13 cellular contexts compared by ENCODE assay signal in genomic region chr7:121480566-121481335, GRCh38.
DNase-seq lines count a peak whose midpoint lies in the region; ATAC-seq, FAIRE-seq and TF ChIP-seq lines count a peak whose summit lies in the region.
"Had no signal": no experiment of that assay in that cellular context is flagged by ENCODE, and none has a peak within 500 bp of the region (broad histone marks: within the 10 kb centered on the region; RNA-seq: fewer than 3 reads in every experiment).

No MANE protein-coding gene starts in this region.

- TF ChIP-seq POLR2A in HCT116 (IDR thresholded peaks at IDR 0.05; ENCODE audit: borderline replicate concordance, extremely low read depth, insufficient read depth, insufficient read length): no peak
- TF ChIP-seq POLR2A in HepG2 (IDR thresholded peaks at IDR 0.05; ENCODE audit: insufficient read depth in 1 of 2, low read depth in 2 of 2, low read length in 2 of 2): no peak

- peaks cover 12% of the 10 kb centered on the region for H3K4me1 Mint-ChIP-seq in endothelial cell (ENCODE audit: unreplicated experiment)

- TF ChIP-seq EP300 in HepG2 (IDR thresholded peaks at IDR 0.05; ENCODE audit: low read depth in 2 of 2, low read length in 2 of 2): no peak
- no peak for TF ChIP-seq EP300 in HepG2 (CRISPR knock-in tag; IDR thresholded peaks at IDR 0.05; ENCODE audit: borderline replicate concordance)

- 44 to 55% (median 50%) methylated on average over 6 of the region's 6 CpGs for WGBS in psoas muscle, 3 donors
- 18% methylated on average over 6 of the region's 6 CpGs for WGBS in HepG2 (ENCODE audit: low lambda C conversion rate)

- TF ChIP-seq RAD21 in HCT116 (IDR thresholded peaks at IDR 0.05; ENCODE audit: low read depth) (no peak), HepG2 (CRISPR knock-in tag; IDR thresholded peaks at IDR 0.05) (no peak)

- H3K4me2 ChIP-seq in HCT116 (ENCODE audit: low read length) (no peak overlapping the region), HepG2 (ENCODE audit: low read depth, low read length) (no peak overlapping the region)

- H3K9me3 Mint-ChIP-seq in endothelial cell (ENCODE audit: unreplicated experiment): no peaks in the 10 kb centered on the region
- H3K9me3 Mint-ChIP-seq: activated naive CD4-positive, alpha-beta T cell treated with anti-CD3 and anti-CD28 coated beads for 36 hours had no signal

- in situ Hi-C loops in HepG2 (cut with HindIII; ENCODE audit: extremely low pct_ligation_motif_present, low pct_unique_long_range_greater_than_20kb): no loop called here

- H3K36me3 ChIP-seq in HCT116 (ENCODE audit: control insufficient read depth in 1 of 2, insufficient read depth in 2 of 2, low read length in 2 of 2) (no peaks in the 10 kb centered on the region), SJCRH30 (no peaks in the 10 kb centered on the region), neuron (ENCODE audit: insufficient read depth, low read length) (no peaks in the 10 kb centered on the region), psoas muscle (ENCODE audit: insufficient read depth in 1 of 2, low read depth in 1 of 2) (no peaks in the 10 kb centered on the region), HepG2 (replicated peaks in 1 of 2; ENCODE audit: control insufficient read depth in 1 of 2, insufficient read depth in 2 of 2, low read length in 2 of 2) (no peaks in the 10 kb centered on the region)

- FAIRE-seq in HepG2 (lab: Jason Lieb, UNC): no peak

- no peaks in the 10 kb centered on the region for H3K27me3 ChIP-seq in HCT116 (ENCODE audit: insufficient read depth, low read length)
- H3K27me3 ChIP-seq in SJCRH30: no peaks in the 10 kb centered on the region
- H3K27me3 ChIP-seq in neuron (ENCODE audit: insufficient read depth, low read length): no peaks in the 10 kb centered on the region
- peaks cover 0 to 6% (median 3%) of the 10 kb centered on the region in 3 donors for H3K27me3 ChIP-seq in psoas muscle (ENCODE audit: insufficient read depth in 3 of 3, low read length in 2 of 3)
- H3K27me3 ChIP-seq in HepG2 (ENCODE audit: control insufficient read depth in 1 of 2, insufficient read depth in 2 of 2, low read length in 2 of 2): no peaks in the 10 kb centered on the region; a peak in 1 of 5 replicates

- no peak overlapping the region for H3K4me3 ChIP-seq in HCT116 (replicated peaks in 1 of 2; ENCODE audit: low read depth in 1 of 2, low read length in 2 of 2)
- H3K4me3 ChIP-seq in SJCRH30: peak overlapping the region; percentile 19
- peak overlapping the region; percentile 10 for H3K4me3 ChIP-seq in neuron (ENCODE audit: low read length)
- no peak overlapping the region for H3K4me3 ChIP-seq in psoas muscle
- H3K4me3 ChIP-seq in HepG2 (replicated peaks in 1 of 3; ENCODE audit: insufficient read depth in 1 of 3, low read depth in 2 of 3, low read length in 3 of 3): no peak overlapping the region

- POLR2A ChIA-PET in HCT116 (lab: Charles Lee) (no interaction called here), HepG2 (lab: Yijun Ruan, JAX) (no interaction called here)

- ATAC-seq in HCT116 (no peak), psoas muscle (no peak), HepG2 (no peak)

- intact Hi-C loops in HCT116 (cut with micrococcal nuclease) (no loop called here), psoas muscle (cut with DNase I) (no loop called here), HepG2 (cut with micrococcal nuclease; ENCODE audit: unreplicated experiment) (no loop called here)

- H3K27me3 Mint-ChIP-seq in endothelial cell (ENCODE audit: unreplicated experiment): no peaks in the 10 kb centered on the region

- H3K36me3 Mint-ChIP-seq in endothelial cell (ENCODE audit: low read depth, unreplicated experiment): no peaks in the 10 kb centered on the region

- H4K20me1 ChIP-seq in HCT116 (ENCODE audit: insufficient read depth): no peaks in the 10 kb centered on the region
- H4K20me1 ChIP-seq in HepG2 (ENCODE audit: insufficient read depth, low read length): no peaks in the 10 kb centered on the region

- H3K27ac ChIP-seq in HCT116 (ENCODE audit: low read depth, low read length) (no peak overlapping the region), SJCRH30 (no peak overlapping the region; the same call in 1 of the 2 replicates), psoas muscle (no peak overlapping the region), HepG2 (ENCODE audit: extremely low read length, insufficient read depth, low read length) (no peak overlapping the region)
- H3K27ac ChIP-seq: epithelial cell of prostate had no signal

- DNase-seq in HCT116 (ENCODE audit: low read depth, low spot score): no peak
- DNase-seq in SJCRH30: peak; percentile 23 to 66
- DNase-seq in endothelial cell (ENCODE audit: low spot score): peak; percentile 7
- no peak for DNase-seq in psoas muscle
- DNase-seq in HuH-7.5 (ENCODE audit: low spot score): no peak
- DNase-seq in HepG2 (ENCODE audit: low spot score): no peak
- no peak for DNase-seq in NCI-H524 (lab: John Stamatoyannopoulos, UW)
- DNase-seq: activated naive CD4-positive, alpha-beta T cell treated with anti-CD3 and anti-CD28 coated beads for 36 hours; NCI-H2081; retina had no signal

- BruUV-seq in HCT116 (replicated peaks; lab: Mats Ljungman, UMichigan): no TSS peak
- BruUV-seq in HepG2 (replicated peaks; lab: Mats Ljungman, UMichigan): no TSS peak

- H3K4me1 ChIP-seq in HCT116 (ENCODE audit: control insufficient read depth in 1 of 2, insufficient read depth in 2 of 2, low read length in 2 of 2) (no peaks in the 10 kb centered on the region), SJCRH30 (peaks cover 11% of the 10 kb centered on the region), neuron (ENCODE audit: insufficient read depth, low read length) (peaks cover 20% of the 10 kb centered on the region), psoas muscle (no peaks in the 10 kb centered on the region), HepG2 (ENCODE audit: insufficient read depth, low read length) (no peaks in the 10 kb centered on the region; the same call in 1 of the 2 replicates)

- RAD21 ChIA-PET in HCT116 (lab: Charles Lee; ENCODE audit: low non-redundant PET in 1 of 2, low total read pairs in 2 of 2, uncharacterized antibody in 2 of 2, unreplicated experiment in 2 of 2): no interaction called here

- peak overlapping the region; percentile 19 for H2AFZ ChIP-seq in HCT116 (ENCODE audit: low read depth, low read length, poor library complexity, severe bottlenecking)
- H2AFZ ChIP-seq in neuron (ENCODE audit: low read depth, low read length): peak overlapping the region; percentile 52
- no peak overlapping the region for H2AFZ ChIP-seq in HepG2 (ENCODE audit: low read length)

- H3K9ac ChIP-seq in HCT116 (ENCODE audit: low read length) (no peak overlapping the region), HepG2 (ENCODE audit: insufficient read depth, low read depth, low read length) (no peak overlapping the region)

- H3K9me3 ChIP-seq in HCT116 (ENCODE audit: control insufficient read depth in 1 of 2, insufficient read depth in 1 of 2, low read depth in 1 of 2, low read length in 2 of 2): no peaks in the 10 kb centered on the region
- no peaks in the 10 kb centered on the region for H3K9me3 ChIP-seq in SJCRH30 (replicated peaks)
- no peaks in the 10 kb centered on the region for H3K9me3 ChIP-seq in neuron (ENCODE audit: low read length)
- no peaks in the 10 kb centered on the region for H3K9me3 ChIP-seq in psoas muscle
- no peaks in the 10 kb centered on the region for H3K9me3 ChIP-seq in HepG2 (ENCODE audit: low read length)

- H3K79me2 ChIP-seq in HCT116 (ENCODE audit: insufficient read depth, low read length) (no peaks in the 10 kb centered on the region), HepG2 (ENCODE audit: insufficient read depth, low read length) (no peaks in the 10 kb centered on the region)

- no peak overlapping the region for H3K4me3 Mint-ChIP-seq in endothelial cell (ENCODE audit: unreplicated experiment)
- H3K4me3 Mint-ChIP-seq: activated naive CD4-positive, alpha-beta T cell treated with anti-CD3 and anti-CD28 coated beads for 36 hours; B cell had no signal

- peak overlapping the region; percentile 21 for H3K27ac Mint-ChIP-seq in endothelial cell (ENCODE audit: unreplicated experiment)
- H3K27ac Mint-ChIP-seq: activated naive CD4-positive, alpha-beta T cell treated with anti-CD3 and anti-CD28 coated beads for 36 hours; B cell had no signal

- TF ChIP-seq CTCF in HCT116 (IDR thresholded peaks at IDR 0.05 in 2 of 3, conservative IDR thresholded peaks at IDR 0.05 in 1 of 3; ENCODE audit: borderline replicate concordance in 1 of 3, insufficient read depth in 1 of 3, low read depth in 2 of 3, low read length in 2 of 3): no peak
- TF ChIP-seq CTCF in endothelial cell (IDR thresholded peaks at IDR 0.05; ENCODE audit: unreplicated experiment): no peak
- no peak for TF ChIP-seq CTCF in psoas muscle (IDR thresholded peaks at IDR 0.05)
- TF ChIP-seq CTCF in HepG2 (CRISPR knock-in tag; IDR thresholded peaks at IDR 0.05): no peak

- H3K9me2 ChIP-seq in HCT116 (ENCODE audit: insufficient read depth): no peaks in the 10 kb centered on the region

- CTCF ChIA-PET in HCT116 (lab: Charles Lee) (no interaction called here), HepG2 (lab: Yijun Ruan, JAX; ENCODE audit: low intra/inter-chr PET ratio, low total read pairs) (no interaction called here)

TF ChIP-seq in HCT116, 20 proteins besides CTCF, POLR2A, EP300 and RAD21 (continues in another document):
- TF ChIP-seq EZH2 (IDR thresholded peaks at IDR 0.05): no peak
- no peak for TF ChIP-seq EZH2phosphoT487 (IDR thresholded peaks at IDR 0.05; ENCODE audit: borderline replicate concordance)
- no peak for TF ChIP-seq CBX3 (IDR thresholded peaks at IDR 0.05; ENCODE audit: low read depth)
- TF ChIP-seq ELF1 (IDR thresholded peaks at IDR 0.05; ENCODE audit: borderline replicate concordance, low read depth): no peak
- TF ChIP-seq CEBPB (IDR thresholded peaks at IDR 0.05; ENCODE audit: low read depth): no peak
- TF ChIP-seq ZFX (IDR thresholded peaks at IDR 0.05): no peak

TF ChIP-seq in HepG2, 621 proteins besides CTCF, POLR2A, EP300 and RAD21 (continues in another document):
- TF ChIP-seq LBX2 (CRISPR knock-in tag; IDR thresholded peaks at IDR 0.05; ENCODE audit: borderline replicate concordance) (no peak), ZNF639 (CRISPR knock-in tag; conservative IDR thresholded peaks at IDR 0.05) (no peak)

Comparison
In these comparisons a context has a peak if more than half of its experiments do, and no peak if none do; other contexts are left out.
1. DNase-seq: peak in SJCRH30 (2 of 2) and endothelial cell (single experiment); none in HCT116 (single experiment), psoas muscle (0 of 2), HuH-7.5 (single experiment), HepG2 (single experiment) and NCI-H524 (0 of 2).
2. H3K4me3 ChIP-seq: peak in SJCRH30 (single experiment) and neuron (single experiment); none in HCT116 (0 of 2), psoas muscle (single experiment) and HepG2 (0 of 3).